In the genomic region with DNA sequence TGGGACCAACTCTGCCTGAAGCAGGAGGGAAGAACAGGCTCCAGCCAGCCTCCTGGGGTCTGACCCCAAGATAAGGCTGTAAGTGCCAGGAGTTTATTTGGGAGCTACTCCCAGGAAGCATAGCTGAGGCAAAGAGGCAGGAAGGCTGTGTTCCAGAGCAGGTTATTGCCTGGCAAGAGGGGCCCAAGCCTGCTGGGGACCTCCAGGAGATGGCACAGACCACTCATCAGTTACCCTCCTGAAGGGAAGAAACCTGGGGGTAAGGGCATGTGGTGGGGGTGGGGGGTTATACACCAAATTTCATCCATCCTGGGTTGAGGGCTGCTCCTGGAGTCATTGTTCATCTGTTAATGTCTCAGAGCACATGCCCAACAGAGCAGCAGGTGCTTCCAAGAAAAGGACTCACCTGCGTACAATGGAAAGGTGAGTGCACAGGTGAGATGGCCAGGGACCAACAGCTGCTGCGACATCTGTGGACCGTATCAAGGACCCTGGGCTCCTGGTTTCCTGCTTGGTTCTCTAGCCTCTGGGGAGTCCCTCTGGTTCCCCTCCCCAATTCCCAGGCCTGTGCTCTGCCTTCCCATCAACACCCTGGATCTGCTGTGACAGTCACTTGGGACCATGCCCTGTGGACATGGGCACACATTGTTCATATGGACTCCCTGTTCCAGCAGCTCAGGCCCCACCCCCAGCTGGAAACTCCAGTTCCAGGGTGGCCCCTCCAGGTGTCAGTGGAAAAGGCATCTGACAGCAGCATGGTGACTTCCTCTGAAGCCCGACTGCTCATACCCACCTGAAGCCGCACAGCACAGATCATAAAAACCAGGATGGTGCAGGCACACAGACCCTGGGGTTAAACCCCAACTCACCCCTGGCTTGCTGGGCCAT, we compare ENCODE assay signal across 1 cellular context.
TF ChIP-seq lines count a peak whose summit lies in the region.

No MANE protein-coding gene starts in this region.

TF ChIP-seq in HepG2, 621 proteins besides CTCF, POLR2A, EP300 and RAD21 (continued from another document):
- TF ChIP-seq NFAT5 (CRISPR knock-in tag; IDR thresholded peaks at IDR 0.05) (no peak), ZFP1 (CRISPR knock-in tag; IDR thresholded peaks at IDR 0.05) (no peak), ZNF850 (CRISPR knock-in tag; conservative IDR thresholded peaks at IDR 0.05) (no peak), ELF3 (CRISPR knock-in tag; IDR thresholded peaks at IDR 0.05) (no peak), RNF2 (conservative IDR thresholded peaks at IDR 0.05; ENCODE audit: low read depth) (no peak), JUN (CRISPR knock-in tag; IDR thresholded peaks at IDR 0.05) (no peak), SNAPC2 (CRISPR knock-in tag; IDR thresholded peaks at IDR 0.05) (no peak), BHLHE40 (IDR thresholded peaks at IDR 0.05; ENCODE audit: low read length) (no peak)
- TF ChIP-seq, protein P1, sequence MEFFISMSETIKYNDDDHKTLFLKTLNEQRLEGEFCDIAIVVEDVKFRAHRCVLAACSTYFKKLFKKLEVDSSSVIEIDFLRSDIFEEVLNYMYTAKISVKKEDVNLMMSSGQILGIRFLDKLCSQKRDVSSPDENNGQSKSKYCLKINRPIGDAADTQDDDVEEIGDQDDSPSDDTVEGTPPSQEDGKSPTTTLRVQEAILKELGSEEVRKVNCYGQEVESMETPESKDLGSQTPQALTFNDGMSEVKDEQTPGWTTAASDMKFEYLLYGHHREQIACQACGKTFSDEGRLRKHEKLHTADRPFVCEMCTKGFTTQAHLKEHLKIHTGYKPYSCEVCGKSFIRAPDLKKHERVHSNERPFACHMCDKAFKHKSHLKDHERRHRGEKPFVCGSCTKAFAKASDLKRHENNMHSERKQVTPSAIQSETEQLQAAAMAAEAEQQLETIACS (CRISPR knock-in tag; IDR thresholded peaks at IDR 0.05) = no peak
